9 cellular contexts compared by ENCODE assay signal in genomic region chr5:159017787-159018186, GRCh38.
DNase-seq lines count a peak whose midpoint lies in the region; ATAC-seq and TF ChIP-seq lines count a peak whose summit lies in the region.
"Had no signal": no experiment of that assay in that cellular context is flagged by ENCODE, and none has a peak within 500 bp of the region (broad histone marks: within the 10 kb centered on the region; RNA-seq: fewer than 3 reads in every experiment).

No MANE protein-coding gene starts in this region.

- no peaks in the 10 kb centered on the region for H3K27me3 Mint-ChIP-seq in neural crest cell (ENCODE audit: low read depth)

- H3K4me1 Mint-ChIP-seq in neural crest cell = peaks cover 46% of the 10 kb centered on the region

- peak; percentile 29 for DNase-seq in GM10266 (ENCODE audit: extremely low spot score)
- DNase-seq in Karpas-422 = no peak
- DNase-seq in choroid plexus epithelial cell (ENCODE audit: low read depth) = peak; percentile 94
- no peak for DNase-seq in neural crest cell (ENCODE audit: low read depth, low spot score)
- DNase-seq in NCI-H1694 treated with DMSO at 0.1 percent for 48 hours (lab: John Stamatoyannopoulos, UW) = no peak
- DNase-seq in NCI-H510A (lab: John Stamatoyannopoulos, UW) = no peak

- peak overlapping the region; percentile 43 for H3K27ac ChIP-seq in Karpas-422 (ENCODE audit: low read length)
- H3K27ac ChIP-seq: cardiac muscle cell had no signal

- H3K27ac Mint-ChIP-seq in neural crest cell (ENCODE audit: unreplicated experiment) = peak overlapping the region; percentile 9

- no peaks in the 10 kb centered on the region for H3K36me3 Mint-ChIP-seq in neural crest cell (ENCODE audit: low read depth)

- H3K36me3 ChIP-seq in Karpas-422 (ENCODE audit: insufficient read depth, low read length) = peaks cover 37% of the 10 kb centered on the region; the same call in 1 of the 2 replicates
- H3K36me3 ChIP-seq: cardiac muscle cell had no signal

- ATAC-seq in HG02642 (IDR thresholded peaks at IDR 0.05; ENCODE audit: poor library complexity, unreplicated experiment) = no peak
- ATAC-seq in GM21390 (IDR thresholded peaks at IDR 0.05; ENCODE audit: unreplicated experiment) = no peak

- H3K4me1 ChIP-seq in Karpas-422 (ENCODE audit: low read length) = peaks cover 60% of the 10 kb centered on the region

- H3K4me3 ChIP-seq in Karpas-422 (ENCODE audit: low read length) = no peak overlapping the region
- no peak overlapping the region for H3K4me3 ChIP-seq in choroid plexus epithelial cell (ENCODE audit: low read depth, low read length)
- H3K4me3 ChIP-seq: cardiac muscle cell had no signal

- TF ChIP-seq CTCF in GM10266 (IDR thresholded peaks at IDR 0.05; ENCODE audit: control insufficient read depth, insufficient read depth, low read depth, missing control alignments) (no peak), choroid plexus epithelial cell (conservative IDR thresholded peaks at IDR 0.05; ENCODE audit: low read depth, low read length) (no peak), neural crest cell (conservative IDR thresholded peaks at IDR 0.05) (no peak)

- H3K9me3 Mint-ChIP-seq in neural crest cell = no peaks in the 10 kb centered on the region

- H3K4me2 ChIP-seq in Karpas-422 (ENCODE audit: low read depth, low read length, poor library complexity, severe bottlenecking) = no peak overlapping the region

- H2AFZ ChIP-seq in Karpas-422 (ENCODE audit: low read length) = no peak overlapping the region

- H3K9me3 ChIP-seq in Karpas-422 (ENCODE audit: low read length) = no peaks in the 10 kb centered on the region

- H3K9ac ChIP-seq in Karpas-422 (ENCODE audit: low read length) = no peak overlapping the region

- H3K79me2 ChIP-seq in Karpas-422 (ENCODE audit: low read length) = peaks cover 99% of the 10 kb centered on the region

- H3K27me3 ChIP-seq in Karpas-422 (ENCODE audit: low read length) = no peaks in the 10 kb centered on the region
- H3K27me3 ChIP-seq: cardiac muscle cell had no signal

- H4K20me1 ChIP-seq in Karpas-422 (ENCODE audit: insufficient read depth, low read depth, low read length) = no peaks in the 10 kb centered on the region

- no peaks in the 10 kb centered on the region for H3K9me2 ChIP-seq in Karpas-422 (replicated peaks; ENCODE audit: insufficient read depth, low read length)

- H3K4me3 Mint-ChIP-seq in neural crest cell = no peak overlapping the region

Comparison
In these comparisons a context has a peak if more than half of its experiments do, and no peak if none do; other contexts are left out.
1. DNase-seq: peak in GM10266 (single experiment) and choroid plexus epithelial cell (single experiment); none in Karpas-422 (single experiment), neural crest cell (single experiment), NCI-H1694 treated with DMSO at 0.1 percent for 48 hours (single experiment) and NCI-H510A (single experiment).